ENCODE assay signal across 1 cellular context in genomic region chr21:44337428-44337827, GRCh38.
TF ChIP-seq lines count a peak whose summit lies in the region.

No MANE protein-coding gene starts in this region.

TF ChIP-seq in GM23338, 12 proteins besides CTCF, POLR2A, EP300 and RAD21 (continued from another document):
- TF ChIP-seq ZNF462 (CRISPR knock-in tag; IDR thresholded peaks at IDR 0.05): no peak
- no peak for TF ChIP-seq CREB1 (CRISPR knock-in tag; IDR thresholded peaks at IDR 0.05; ENCODE audit: low read depth)
- no peak for TF ChIP-seq NANOG (IDR thresholded peaks at IDR 0.05; ENCODE audit: borderline replicate concordance)
- TF ChIP-seq REST (IDR thresholded peaks at IDR 0.05; ENCODE audit: unreplicated experiment): no peak
- no peak for TF ChIP-seq JUNB (IDR thresholded peaks at IDR 0.05; ENCODE audit: unreplicated experiment)
- no peak for TF ChIP-seq STAT1 (IDR thresholded peaks at IDR 0.05; ENCODE audit: unreplicated experiment)
- no peak for TF ChIP-seq ETS1 (IDR thresholded peaks at IDR 0.05)
- TF ChIP-seq ZNF114 (CRISPR knock-in tag; IDR thresholded peaks at IDR 0.05): no peak
- TF ChIP-seq POLR2AphosphoS5 (IDR thresholded peaks at IDR 0.05; ENCODE audit: low read depth): no peak
